ENCODE assay signal across 1 cellular context in the genomic region with DNA sequence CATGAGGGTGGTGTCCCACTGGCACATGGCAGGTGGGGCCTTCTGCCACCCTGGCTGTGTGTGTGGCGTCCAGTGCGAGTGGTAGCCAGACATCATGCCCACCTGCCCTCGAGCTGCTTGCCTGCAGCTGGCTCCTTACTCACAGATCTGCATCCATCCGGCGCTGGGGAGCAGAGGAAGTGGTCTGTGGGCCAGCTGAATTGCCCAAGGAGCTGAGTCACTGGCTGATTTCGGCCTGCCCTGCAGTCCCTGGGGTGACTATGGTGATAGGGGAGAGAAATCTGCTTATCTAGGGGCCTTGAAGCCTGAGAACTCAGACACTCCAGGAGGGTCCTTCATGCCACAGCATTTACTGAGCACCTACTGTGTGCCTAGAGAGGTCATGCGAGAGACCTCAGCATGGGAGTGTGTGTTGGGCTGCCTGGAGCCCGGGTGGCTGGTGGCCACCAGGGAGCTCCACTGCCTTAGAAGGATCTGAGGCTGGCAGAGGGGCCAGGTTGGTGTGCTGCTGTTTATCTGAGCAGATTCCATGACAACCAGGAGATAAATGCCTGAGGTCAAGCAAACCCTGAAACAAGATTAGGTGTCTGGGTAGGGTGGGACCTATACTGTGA.
TF ChIP-seq lines count a peak whose summit lies in the region.

No MANE protein-coding gene starts in this region.

TF ChIP-seq in HepG2, 621 proteins besides CTCF, POLR2A, EP300 and RAD21 (continued from another document):
- TF ChIP-seq, protein P1, sequence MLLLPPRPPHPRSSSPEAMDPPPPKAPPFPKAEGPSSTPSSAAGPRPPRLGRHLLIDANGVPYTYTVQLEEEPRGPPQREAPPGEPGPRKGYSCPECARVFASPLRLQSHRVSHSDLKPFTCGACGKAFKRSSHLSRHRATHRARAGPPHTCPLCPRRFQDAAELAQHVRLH (CRISPR knock-in tag; IDR thresholded peaks at IDR 0.05; ENCODE audit: borderline replicate concordance, low read depth): 0 out of 2 replicates have a peak, but pooled peaks have one; percentile 14
- 0 out of 2 replicates have a peak, but pooled peaks have one; percentile 15 for TF ChIP-seq FOXK1 (CRISPR knock-in tag; IDR thresholded peaks at IDR 0.05; ENCODE audit: borderline replicate concordance, low read depth)
- TF ChIP-seq STAG1 (CRISPR knock-in tag; IDR thresholded peaks at IDR 0.05): peak; percentile 69
